ENCODE assay signal across 8 cellular contexts in the genomic region with DNA sequence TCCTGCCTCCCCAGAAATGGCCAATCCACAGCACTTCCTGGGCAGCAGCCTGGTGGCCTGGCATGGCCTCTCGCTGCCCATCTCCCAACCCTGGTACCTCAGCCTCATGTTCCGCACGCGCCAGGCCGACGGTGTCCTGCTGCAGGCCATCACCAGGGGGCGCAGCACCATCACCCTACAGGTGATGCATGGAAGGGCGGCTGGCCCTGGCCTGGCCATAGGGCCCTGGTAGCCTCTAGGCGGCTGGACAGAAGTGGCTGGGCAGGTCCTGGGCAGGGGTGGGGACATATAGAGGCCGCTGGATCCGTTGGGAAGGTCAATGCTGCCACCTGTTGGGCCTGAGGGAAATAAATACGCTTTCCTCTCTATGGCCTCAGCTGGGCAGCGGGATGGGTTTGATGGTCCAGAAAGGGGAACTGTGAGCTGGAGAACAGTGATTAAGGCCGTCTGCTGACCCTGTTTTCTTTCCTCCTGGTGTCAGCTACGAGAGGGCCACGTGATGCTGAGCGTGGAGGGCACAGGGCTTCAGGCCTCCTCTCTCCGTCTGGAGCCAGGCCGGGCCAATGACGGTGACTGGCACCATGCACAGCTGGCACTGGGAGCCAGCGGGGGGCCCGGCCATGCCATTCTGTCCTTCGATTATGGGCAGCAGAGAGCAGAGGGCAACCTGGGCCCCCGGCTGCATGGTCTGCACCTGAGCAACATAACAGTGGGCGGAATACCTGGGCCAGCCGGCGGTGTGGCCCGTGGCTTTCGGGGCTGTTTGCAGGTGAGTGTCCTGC. TPM values are rescaled to one million over a fixed set of nuclear protein-coding genes. Genes with fewer than 3 reads are reported as not detected.
DNase-seq lines count a peak whose midpoint lies in the region; ATAC-seq and TF ChIP-seq lines count a peak whose summit lies in the region.

No MANE protein-coding gene starts in this region.

- ATAC-seq in HG02885 (IDR thresholded peaks at IDR 0.05; ENCODE audit: poor library complexity, unreplicated experiment): peak; percentile 89

- H3K4me1 Mint-ChIP-seq in endothelial cell (ENCODE audit: unreplicated experiment): peaks cover 2% of the 10 kb centered on the region

- H3K27me3 ChIP-seq in NT2/D1 (ENCODE audit: insufficient read depth, insufficient read length): no peaks in the 10 kb centered on the region

- TF ChIP-seq CTCF in GM12873 (IDR thresholded peaks at IDR 0.05; ENCODE audit: insufficient read depth, low read depth, low read length, missing control alignments) (peak; percentile 99), endothelial cell (IDR thresholded peaks at IDR 0.05; ENCODE audit: unreplicated experiment) (peak; percentile 99)

- H3K4me1 ChIP-seq in NT2/D1 (ENCODE audit: insufficient read depth, insufficient read length): peaks cover 26% of the 10 kb centered on the region

- H3K36me3 ChIP-seq in NT2/D1 (ENCODE audit: insufficient read depth, insufficient read length, low read length): peaks cover 82% of the 10 kb centered on the region

- H3K36me3 Mint-ChIP-seq in endothelial cell (ENCODE audit: low read depth, unreplicated experiment): no peaks in the 10 kb centered on the region

- no peak overlapping the region for H3K4me3 ChIP-seq in NT2/D1 (ENCODE audit: insufficient read length, low read depth)

- H3K27ac Mint-ChIP-seq in endothelial cell (ENCODE audit: unreplicated experiment): no peak overlapping the region

- no peaks in the 10 kb centered on the region; the same call in 1 of the 2 replicates for H3K9me3 ChIP-seq in NT2/D1 (ENCODE audit: insufficient read depth, low read length)

- no peak overlapping the region for H3K4me3 Mint-ChIP-seq in endothelial cell (ENCODE audit: unreplicated experiment)

- H3K9ac ChIP-seq in NT2/D1 (ENCODE audit: insufficient read length, low read depth): no peak overlapping the region

- peaks cover 18% of the 10 kb centered on the region for H3K27me3 Mint-ChIP-seq in endothelial cell (ENCODE audit: unreplicated experiment)

- DNase-seq in NT2/D1 (ENCODE audit: low read depth, low spot score) (peak; percentile 77), endothelial cell (ENCODE audit: low spot score) (peak; percentile 98), midbrain (lab: John Stamatoyannopoulos, UW) (peak; percentile 86), cerebellum (ENCODE audit: low spot score) (no peak)
- DNase-seq in activated CD8-positive, alpha-beta memory T cell treated with anti-CD3 and anti-CD28 coated beads, Interleukin-2, amount 50 U/mL, for 4 hours: peak; percentile 76
- DNase-seq in stimulated activated CD8-positive, alpha-beta memory T cell treated with anti-CD3 and anti-CD28 coated beads, Interleukin-4, amount 100 ng/mL, for 4 hours (ENCODE audit: low read depth in 2 of 2, low spot score in 1 of 2): peak; percentile 37 to 54

- no peaks in the 10 kb centered on the region for H3K9me3 Mint-ChIP-seq in endothelial cell (ENCODE audit: unreplicated experiment)

RNA-seq across cellular contexts. Expression of a gene that starts 14.4 kb away (rescaled TPM):
- total RNA-seq in endothelial cell (ENCODE audit: unreplicated experiment): 1.6 TPM
- 39.0 TPM for total RNA-seq in cerebellum

RNA-seq across cellular contexts. Expression of a gene that starts 19.2 kb away (rescaled TPM):
- total RNA-seq in endothelial cell (ENCODE audit: unreplicated experiment) (9.7 TPM), cerebellum (7.2 TPM)

RNA-seq across cellular contexts. Expression of a gene that starts 43.0 kb away (rescaled TPM):
- not detected for total RNA-seq in endothelial cell (ENCODE audit: unreplicated experiment)
- 0.27 TPM for total RNA-seq in cerebellum

RNA-seq across cellular contexts. Expression of a gene that starts 50.1 kb away (rescaled TPM):
- total RNA-seq in endothelial cell (ENCODE audit: unreplicated experiment) (125 TPM), cerebellum (81.8 TPM)

Comparison
In these comparisons a context has a peak if more than half of its experiments do, and no peak if none do; other contexts are left out.
1. RNA of a gene that starts 14.4 kb away (total RNA-seq): 39.0 TPM in cerebellum (single experiment); 1.6 TPM in endothelial cell (single experiment); every median in the first group is over 10 times any median in the second.